In genomic region chr5:37370864-37371726, GRCh38 we compare ENCODE assay signal across 1 cellular context.
A peak's percentile ranks its signal among the peaks of the same experiment; 100 is the strongest.
TF ChIP-seq lines count a peak whose summit lies in the region.

Gene NUP155 (minus strand): TSS chr5:37371106. CDS start chr5:37370977, 129 bp downstream.

TF ChIP-seq in HepG2, 621 proteins besides CTCF, POLR2A, EP300 and RAD21 (continued from another document and continues in another):
- no peak for TF ChIP-seq ZNF318 (CRISPR knock-in tag; IDR thresholded peaks at IDR 0.05)
- no peak for TF ChIP-seq NCOA1 (CRISPR knock-in tag; IDR thresholded peaks at IDR 0.05)
- no peak for TF ChIP-seq SRSF9 (IDR thresholded peaks at IDR 0.05; ENCODE audit: borderline replicate concordance, insufficient read depth, low read depth, low read length, poor library complexity, severe bottlenecking)
- peak; percentile 66 for TF ChIP-seq ZNF746 (CRISPR knock-in tag; IDR thresholded peaks at IDR 0.05)
- no peak for TF ChIP-seq PBX3 (CRISPR knock-in tag; IDR thresholded peaks at IDR 0.05; ENCODE audit: borderline replicate concordance)
- no peak for TF ChIP-seq ZFP90 (CRISPR knock-in tag; IDR thresholded peaks at IDR 0.05; ENCODE audit: borderline replicate concordance)
- peak; percentile 76 for TF ChIP-seq ZNF777 (CRISPR knock-in tag; IDR thresholded peaks at IDR 0.05)
- TF ChIP-seq TRAFD1 (CRISPR knock-in tag; IDR thresholded peaks at IDR 0.05; ENCODE audit: borderline replicate concordance) = no peak; the same call in 1 of the 2 replicates
- no peak for TF ChIP-seq ZNF24 (IDR thresholded peaks at IDR 0.05)
- peak; percentile 96 for TF ChIP-seq HDAC1 (CRISPR knock-in tag; IDR thresholded peaks at IDR 0.05)
- 0 out of 2 replicates have a peak, but pooled peaks have one; percentile 46 for TF ChIP-seq ZNF550 (CRISPR knock-in tag; IDR thresholded peaks at IDR 0.05; ENCODE audit: borderline replicate concordance)
- TF ChIP-seq SRY (CRISPR knock-in tag; IDR thresholded peaks at IDR 0.05) = 0 out of 2 replicates have a peak, but pooled peaks have one; percentile 50
- no peak for TF ChIP-seq TEAD3 (CRISPR knock-in tag; optimal IDR thresholded peaks at IDR 0.05; ENCODE audit: borderline replicate concordance)
- TF ChIP-seq RFX1 (IDR thresholded peaks at IDR 0.05) = no peak
- peak; percentile 5; the same call in 1 of the 2 replicates for TF ChIP-seq FOXK2 (IDR thresholded peaks at IDR 0.05)
- TF ChIP-seq ZNF512 (CRISPR knock-in tag; IDR thresholded peaks at IDR 0.05) = no peak
- no peak for TF ChIP-seq HOXD1 (CRISPR knock-in tag; IDR thresholded peaks at IDR 0.05)
- TF ChIP-seq ZNF629 (CRISPR knock-in tag; conservative IDR thresholded peaks at IDR 0.05) = no peak
- 0 out of 2 replicates have a peak, but pooled peaks have one; percentile 43 for TF ChIP-seq ZNF75D (CRISPR knock-in tag; IDR thresholded peaks at IDR 0.05; ENCODE audit: borderline replicate concordance)
- TF ChIP-seq FOXP4 (CRISPR knock-in tag; IDR thresholded peaks at IDR 0.05) = peak; percentile 34; the same call in 1 of the 2 replicates
- peak; percentile 57; the same call in 1 of the 2 replicates for TF ChIP-seq PATZ1 (CRISPR knock-in tag; IDR thresholded peaks at IDR 0.05)
- TF ChIP-seq POLR2G (IDR thresholded peaks at IDR 0.05; ENCODE audit: low read depth, low read length) = peak; percentile 85
- peak; percentile 57 for TF ChIP-seq MXD4 (CRISPR knock-in tag; IDR thresholded peaks at IDR 0.05)
- no peak for TF ChIP-seq ZNF138 (CRISPR knock-in tag; IDR thresholded peaks at IDR 0.05; ENCODE audit: low read depth)
- no peak for TF ChIP-seq ZNF740 (CRISPR knock-in tag; IDR thresholded peaks at IDR 0.05)
- TF ChIP-seq ZNF12 (CRISPR knock-in tag; IDR thresholded peaks at IDR 0.05) = 0 out of 2 replicates have a peak, but pooled peaks have one; percentile 12
- TF ChIP-seq TCF7 (IDR thresholded peaks at IDR 0.05; ENCODE audit: low read depth) = peak; percentile 43; the same call in 1 of the 2 replicates
- no peak for TF ChIP-seq PAWR (CRISPR knock-in tag; IDR thresholded peaks at IDR 0.05; ENCODE audit: borderline replicate concordance)
- no peak for TF ChIP-seq ZNF841 (CRISPR knock-in tag; IDR thresholded peaks at IDR 0.05; ENCODE audit: borderline replicate concordance)
- TF ChIP-seq ZNF441 (CRISPR knock-in tag; IDR thresholded peaks at IDR 0.05; ENCODE audit: borderline replicate concordance) = no peak
- no peak for TF ChIP-seq CAMTA2 (CRISPR knock-in tag; IDR thresholded peaks at IDR 0.05; ENCODE audit: borderline replicate concordance)
- peak; percentile 22; the same call in 1 of the 2 replicates for TF ChIP-seq HOXA5 (CRISPR knock-in tag; IDR thresholded peaks at IDR 0.05)
- TF ChIP-seq NFAT5 (CRISPR knock-in tag; IDR thresholded peaks at IDR 0.05) = no peak
- no peak; the same call in 1 of the 2 replicates for TF ChIP-seq ZNF274 (CRISPR knock-in tag; IDR thresholded peaks at IDR 0.05)
- TF ChIP-seq CENPX (CRISPR knock-in tag; IDR thresholded peaks at IDR 0.05) = no peak
